Comparison of ENCODE assay signal across 26 cellular contexts in the genomic region with DNA sequence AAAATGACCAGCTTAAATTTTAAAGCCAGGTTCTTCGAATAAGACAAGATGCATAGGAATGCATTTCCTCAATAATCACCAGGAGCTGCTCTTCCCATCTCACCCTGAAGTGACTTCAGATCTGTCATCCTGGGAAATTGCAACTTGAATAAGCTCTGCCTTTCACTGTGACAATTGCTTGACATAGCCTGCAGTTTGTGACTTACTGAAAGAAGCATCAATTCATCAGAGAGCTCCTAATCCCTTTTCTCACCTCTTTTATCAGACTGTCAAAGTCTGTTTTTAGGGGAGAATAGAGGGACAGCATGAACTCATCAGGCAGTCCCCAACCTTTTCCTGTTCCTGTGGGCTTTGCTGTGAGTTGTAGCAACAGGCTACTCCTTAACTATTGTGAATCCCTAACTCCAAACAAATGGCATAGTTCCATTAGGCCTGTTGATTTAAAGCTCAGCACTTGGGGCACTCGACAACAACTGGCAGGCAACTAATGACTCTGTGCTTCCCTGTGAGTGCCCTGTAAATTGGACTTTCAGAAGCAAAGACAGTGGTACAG.
DNase-seq lines count a peak whose midpoint lies in the region; ATAC-seq, FAIRE-seq and TF ChIP-seq lines count a peak whose summit lies in the region.
"Had no signal": no experiment of that assay in that cellular context is flagged by ENCODE, and none has a peak within 500 bp of the region (broad histone marks: within the 10 kb centered on the region; RNA-seq: fewer than 3 reads in every experiment).

No MANE protein-coding gene starts in this region.

- H3K36me3 ChIP-seq in neural cell (ENCODE audit: insufficient read depth, low read length), result no peaks in the 10 kb centered on the region
- no peaks in the 10 kb centered on the region for H3K36me3 ChIP-seq in prostate gland
- H3K36me3 ChIP-seq: BE2C, WERI-Rb-1 had no signal

- H3K27ac Mint-ChIP-seq in activated CD4-positive, alpha-beta T cell treated with anti-CD3 and anti-CD28 coated beads for 36 hours, result peak overlapping the region; percentile 55
- H3K27ac Mint-ChIP-seq in activated naive CD8-positive, alpha-beta T cell treated with anti-CD3 and anti-CD28 coated beads for 36 hours, result peak overlapping the region; percentile 25
- H3K27ac Mint-ChIP-seq: type B pancreatic cell had no signal

- H3K27me3 Mint-ChIP-seq in activated CD4-positive, alpha-beta T cell treated with anti-CD3 and anti-CD28 coated beads for 36 hours, result no peaks in the 10 kb centered on the region
- H3K27me3 Mint-ChIP-seq in activated naive CD8-positive, alpha-beta T cell treated with anti-CD3 and anti-CD28 coated beads for 36 hours, result no peaks in the 10 kb centered on the region
- H3K27me3 Mint-ChIP-seq: type B pancreatic cell had no signal

- no peaks in the 10 kb centered on the region for H3K9me2 ChIP-seq in neural cell (ENCODE audit: insufficient read depth, low read length)

- H3K9ac ChIP-seq in neural cell (ENCODE audit: low read length), result no peak overlapping the region

- ATAC-seq in activated CD4-positive, alpha-beta T cell treated with anti-CD3 and anti-CD28 coated beads for 36 hours, result no peak
- no peak for ATAC-seq in left lobe of liver
- no peak for ATAC-seq in foreskin keratinocyte
- ATAC-seq: PC-3, psoas muscle had no signal

- no peaks in the 10 kb centered on the region for H3K9me3 ChIP-seq in neural cell (ENCODE audit: low read length)
- no peaks in the 10 kb centered on the region for H3K9me3 ChIP-seq in prostate gland
- H3K9me3 ChIP-seq: BE2C, neutrophil, psoas muscle had no signal

- H3K9me3 Mint-ChIP-seq in activated CD4-positive, alpha-beta T cell treated with anti-CD3 and anti-CD28 coated beads for 36 hours (ENCODE audit: low read depth), result no peaks in the 10 kb centered on the region
- no peaks in the 10 kb centered on the region for H3K9me3 Mint-ChIP-seq in activated naive CD8-positive, alpha-beta T cell treated with anti-CD3 and anti-CD28 coated beads for 36 hours
- H3K9me3 Mint-ChIP-seq: type B pancreatic cell had no signal

- H3K4me3 ChIP-seq in neural cell (ENCODE audit: low read length) (peak overlapping the region; percentile 15), prostate gland (no peak overlapping the region)
- H3K4me3 ChIP-seq: coronary artery, lung, psoas muscle had no signal

- no peak overlapping the region for H3K4me3 Mint-ChIP-seq in activated CD4-positive, alpha-beta T cell treated with anti-CD3 and anti-CD28 coated beads for 36 hours
- no peak overlapping the region for H3K4me3 Mint-ChIP-seq in activated naive CD8-positive, alpha-beta T cell treated with anti-CD3 and anti-CD28 coated beads for 36 hours
- H3K4me3 Mint-ChIP-seq: type B pancreatic cell had no signal

- intact Hi-C loops in activated CD4-positive, alpha-beta T cell treated with anti-CD3 and anti-CD28 coated beads for 36 hours (cut with DNase I, micrococcal nuclease), result no loop called here
- intact Hi-C loops in prostate gland (cut with DNase I), result no loop called here

- FAIRE-seq in GM19239 (lab: Jason Lieb, UNC), result peak; percentile 62
- FAIRE-seq: H54 had no signal

- no peak for TF ChIP-seq POLR2A in prostate gland (IDR thresholded peaks at IDR 0.05)

- H3K27me3 ChIP-seq in neural cell (ENCODE audit: insufficient read depth, low read depth, low read length) (no peaks in the 10 kb centered on the region), prostate gland (replicated peaks; ENCODE audit: insufficient read depth) (no peaks in the 10 kb centered on the region), foreskin keratinocyte (no peaks in the 10 kb centered on the region)
- H3K27me3 ChIP-seq: BE2C, neutrophil had no signal

- H3K27ac ChIP-seq in neural cell (ENCODE audit: low read length) (peak overlapping the region; percentile 16), prostate gland (no peak overlapping the region), foreskin keratinocyte (no peak overlapping the region)
- H3K27ac ChIP-seq: coronary artery, neutrophil, psoas muscle, WERI-Rb-1 had no signal

- no peak overlapping the region for H2AFZ ChIP-seq in neural cell (ENCODE audit: low read depth, low read length)

- DNase-seq in activated CD4-positive, alpha-beta T cell treated with anti-CD3 and anti-CD28 coated beads for 36 hours, result no peak
- DNase-seq in activated CD4-positive, alpha-beta T cell treated with anti-CD3 and anti-CD28 coated beads, Interleukin-2, amount 50 U/mL, for 4 hours, result no peak
- DNase-seq in GM19239 (ENCODE audit: insufficient read length, low spot score) (no peak), prostate gland (ENCODE audit: low spot score) (no peak), left lobe of liver (ENCODE audit: low spot score) (no peak), foreskin keratinocyte (no peak)
- no peak for DNase-seq in activated naive CD8-positive, alpha-beta T cell treated with anti-CD3 and anti-CD28 coated beads for 36 hours
- DNase-seq: activated CD8-positive, alpha-beta memory T cell treated with anti-CD3 and anti-CD28 coated beads, Interleukin-2, amount 50 U/mL, for 48 hours; activated gamma-delta T cell; amygdala; BE2C; islet precursor cell; NCI-H1048; NCI-H2081; NCI-H446; PC-3; psoas muscle; Right ventricle myocardium superior; T-helper 9 cell; WERI-Rb-1 had no signal

- H3K79me2 ChIP-seq in neural cell (replicated peaks; ENCODE audit: insufficient read depth, low read length), result no peaks in the 10 kb centered on the region

- TF ChIP-seq CTCF in neural cell (IDR thresholded peaks at IDR 0.05; ENCODE audit: poor library complexity, severe bottlenecking), result no peak
- no peak for TF ChIP-seq CTCF in prostate gland (IDR thresholded peaks at IDR 0.05)
- TF ChIP-seq CTCF in foreskin keratinocyte (conservative IDR thresholded peaks at IDR 0.05), result no peak

- TF ChIP-seq RAD21 in neural cell (conservative IDR thresholded peaks at IDR 0.05), result no peak

- 58% methylated on average over 2 of the region's 2 CpGs for WGBS in prostate gland

- no peaks in the 10 kb centered on the region for H3F3A ChIP-seq in neural cell (ENCODE audit: insufficient read depth, low read length, poor library complexity, severe bottlenecking)

- no peaks in the 10 kb centered on the region for H3K4me1 ChIP-seq in prostate gland (replicated peaks)
- no peaks in the 10 kb centered on the region for H3K4me1 ChIP-seq in foreskin keratinocyte
- H3K4me1 ChIP-seq: BE2C, psoas muscle had no signal

- peaks cover 41% of the 10 kb centered on the region for H3K4me1 Mint-ChIP-seq in activated CD4-positive, alpha-beta T cell treated with anti-CD3 and anti-CD28 coated beads for 36 hours
- peaks cover 21% of the 10 kb centered on the region for H3K4me1 Mint-ChIP-seq in activated naive CD8-positive, alpha-beta T cell treated with anti-CD3 and anti-CD28 coated beads for 36 hours

- CTCF ChIA-PET in activated CD4-positive, alpha-beta T cell treated with anti-CD3 and anti-CD28 coated beads for 36 hours (lab: Charles Lee), result interaction anchor here (1.3 kb wide), 1 partner anchor 41 kb away, joined by 5 read pairs; no protein-coding TSS in a partner anchor

- no peaks in the 10 kb centered on the region for H4K20me1 ChIP-seq in neural cell (ENCODE audit: insufficient read depth)

- POLR2A ChIA-PET in activated CD4-positive, alpha-beta T cell treated with anti-CD3 and anti-CD28 coated beads for 36 hours (lab: Charles Lee), result no interaction called here

- no peak overlapping the region for H3K4me2 ChIP-seq in neural cell (ENCODE audit: low read length)

- H3K36me3 Mint-ChIP-seq in activated CD4-positive, alpha-beta T cell treated with anti-CD3 and anti-CD28 coated beads for 36 hours (ENCODE audit: low read depth), result peaks cover 29% of the 10 kb centered on the region
- H3K36me3 Mint-ChIP-seq in activated naive CD8-positive, alpha-beta T cell treated with anti-CD3 and anti-CD28 coated beads for 36 hours, result peaks cover 15% of the 10 kb centered on the region

- peak; percentile 71 for TF ChIP-seq EP300 in neural cell (conservative IDR thresholded peaks at IDR 0.05; ENCODE audit: poor library complexity, severe bottlenecking)

TF ChIP-seq in neural cell, 6 proteins besides CTCF, POLR2A, EP300 and RAD21:
- TF ChIP-seq TAF1 (IDR thresholded peaks at IDR 0.05; ENCODE audit: low read depth) (no peak), POLR2AphosphoS5 (IDR thresholded peaks at IDR 0.05) (peak; percentile 17)
- TF ChIP-seq, protein P1, sequence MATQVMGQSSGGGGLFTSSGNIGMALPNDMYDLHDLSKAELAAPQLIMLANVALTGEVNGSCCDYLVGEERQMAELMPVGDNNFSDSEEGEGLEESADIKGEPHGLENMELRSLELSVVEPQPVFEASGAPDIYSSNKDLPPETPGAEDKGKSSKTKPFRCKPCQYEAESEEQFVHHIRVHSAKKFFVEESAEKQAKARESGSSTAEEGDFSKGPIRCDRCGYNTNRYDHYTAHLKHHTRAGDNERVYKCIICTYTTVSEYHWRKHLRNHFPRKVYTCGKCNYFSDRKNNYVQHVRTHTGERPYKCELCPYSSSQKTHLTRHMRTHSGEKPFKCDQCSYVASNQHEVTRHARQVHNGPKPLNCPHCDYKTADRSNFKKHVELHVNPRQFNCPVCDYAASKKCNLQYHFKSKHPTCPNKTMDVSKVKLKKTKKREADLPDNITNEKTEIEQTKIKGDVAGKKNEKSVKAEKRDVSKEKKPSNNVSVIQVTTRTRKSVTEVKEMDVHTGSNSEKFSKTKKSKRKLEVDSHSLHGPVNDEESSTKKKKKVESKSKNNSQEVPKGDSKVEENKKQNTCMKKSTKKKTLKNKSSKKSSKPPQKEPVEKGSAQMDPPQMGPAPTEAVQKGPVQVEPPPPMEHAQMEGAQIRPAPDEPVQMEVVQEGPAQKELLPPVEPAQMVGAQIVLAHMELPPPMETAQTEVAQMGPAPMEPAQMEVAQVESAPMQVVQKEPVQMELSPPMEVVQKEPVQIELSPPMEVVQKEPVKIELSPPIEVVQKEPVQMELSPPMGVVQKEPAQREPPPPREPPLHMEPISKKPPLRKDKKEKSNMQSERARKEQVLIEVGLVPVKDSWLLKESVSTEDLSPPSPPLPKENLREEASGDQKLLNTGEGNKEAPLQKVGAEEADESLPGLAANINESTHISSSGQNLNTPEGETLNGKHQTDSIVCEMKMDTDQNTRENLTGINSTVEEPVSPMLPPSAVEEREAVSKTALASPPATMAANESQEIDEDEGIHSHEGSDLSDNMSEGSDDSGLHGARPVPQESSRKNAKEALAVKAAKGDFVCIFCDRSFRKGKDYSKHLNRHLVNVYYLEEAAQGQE (IDR thresholded peaks at IDR 0.05; ENCODE audit: borderline replicate concordance), result peak; percentile 63
TF ChIP-seq in neural cell: peak in this region for 2.
